Comparison of ENCODE assay signal across 9 cellular contexts in genomic region chr17:48011405-48012150, GRCh38. TPM values are rescaled to one million over a fixed set of nuclear protein-coding genes. Genes with fewer than 3 reads are reported as not detected.
DNase-seq lines count a peak whose midpoint lies in the region; ATAC-seq and TF ChIP-seq lines count a peak whose summit lies in the region.
"Had no signal": no experiment of that assay in that cellular context is flagged by ENCODE, and none has a peak within 500 bp of the region (broad histone marks: within the 10 kb centered on the region; RNA-seq: fewer than 3 reads in every experiment).

No MANE protein-coding gene starts in this region.

- H3K9ac ChIP-seq in fibroblast of lung (ENCODE audit: insufficient read depth, low read length) (no peak overlapping the region), parathyroid adenoma (no peak overlapping the region)

- POLR2A ChIA-PET in activated CD4-positive, alpha-beta memory T cell treated with anti-CD3 and anti-CD28 coated beads for 36 hours (lab: Charles Lee): no interaction called here

- H3K27me3 Mint-ChIP-seq in activated CD4-positive, alpha-beta memory T cell treated with anti-CD3 and anti-CD28 coated beads for 36 hours: peaks cover 45% of the 10 kb centered on the region

- peak overlapping the region; percentile 67 for H3K4me2 ChIP-seq in fibroblast of lung (ENCODE audit: extremely low read depth, insufficient read depth, low read length)
- H3K4me2 ChIP-seq in parathyroid adenoma (ENCODE audit: low read length): peak overlapping the region; percentile 64

- peaks cover 14% of the 10 kb centered on the region for H3K27me3 ChIP-seq in fibroblast of lung (ENCODE audit: control insufficient read depth, insufficient read depth, low read length)
- no peaks in the 10 kb centered on the region for H3K27me3 ChIP-seq in parathyroid adenoma (ENCODE audit: control insufficient read depth, insufficient read depth, low read length)

- H2AFZ ChIP-seq in fibroblast of lung (ENCODE audit: low read length) (peak overlapping the region; percentile 33), parathyroid adenoma (peak overlapping the region; percentile 92)

- H3K4me1 Mint-ChIP-seq in activated CD4-positive, alpha-beta memory T cell treated with anti-CD3 and anti-CD28 coated beads for 36 hours (ENCODE audit: low read depth): peaks cover 13% of the 10 kb centered on the region

- H3K36me3 ChIP-seq in fibroblast of lung (ENCODE audit: control insufficient read depth, insufficient read depth, low read length) (no peaks in the 10 kb centered on the region), parathyroid adenoma (ENCODE audit: control insufficient read depth, insufficient read depth, low read length) (no peaks in the 10 kb centered on the region)
- H3K36me3 ChIP-seq: neutrophil had no signal

- peak overlapping the region; percentile 66 for H3K4me3 Mint-ChIP-seq in activated CD4-positive, alpha-beta memory T cell treated with anti-CD3 and anti-CD28 coated beads for 36 hours

- H4K20me1 ChIP-seq in fibroblast of lung (ENCODE audit: control insufficient read depth, extremely low read depth, insufficient read depth, low read length): no peaks in the 10 kb centered on the region

- peak overlapping the region; percentile 1 to 55 (median 40) for H3K4me3 ChIP-seq in fibroblast of lung (replicated peaks in 1 of 4; ENCODE audit: control extremely low read depth in 1 of 4, insufficient read depth in 1 of 4, low read depth in 3 of 4, low read length in 4 of 4)
- H3K4me3 ChIP-seq in parathyroid adenoma (ENCODE audit: low read depth, low read length): no peak overlapping the region

- no peaks in the 10 kb centered on the region for H3K9me3 Mint-ChIP-seq in activated CD4-positive, alpha-beta memory T cell treated with anti-CD3 and anti-CD28 coated beads for 36 hours

- H3K36me3 Mint-ChIP-seq in activated CD4-positive, alpha-beta memory T cell treated with anti-CD3 and anti-CD28 coated beads for 36 hours: no peaks in the 10 kb centered on the region

- TF ChIP-seq CTCF in AG09319 (IDR thresholded peaks at IDR 0.05; ENCODE audit: low read depth, low read length) (peak; percentile 45), fibroblast of lung (conservative IDR thresholded peaks at IDR 0.05 in 1 of 2, IDR thresholded peaks at IDR 0.05 in 1 of 2; ENCODE audit: low read depth in 1 of 2, low read length in 2 of 2) (peak; percentile 48 to 65), parathyroid adenoma (IDR thresholded peaks at IDR 0.05) (peak; percentile 41)

- H3K27ac Mint-ChIP-seq in activated CD4-positive, alpha-beta memory T cell treated with anti-CD3 and anti-CD28 coated beads for 36 hours: no peak overlapping the region

- no peak for ATAC-seq in GM21786 (IDR thresholded peaks at IDR 0.05; ENCODE audit: unreplicated experiment)

- H3K9me3 ChIP-seq in fibroblast of lung (ENCODE audit: control insufficient read depth, insufficient read depth, low read depth, low read length) (no peaks in the 10 kb centered on the region), parathyroid adenoma (ENCODE audit: control insufficient read depth, low read length) (no peaks in the 10 kb centered on the region)
- H3K9me3 ChIP-seq: neutrophil had no signal

- no peaks in the 10 kb centered on the region for H3K4me1 ChIP-seq in fibroblast of lung (ENCODE audit: control insufficient read depth, extremely low read depth, insufficient read depth, low read length)
- H3K4me1 ChIP-seq in parathyroid adenoma: peaks cover 19% of the 10 kb centered on the region

- DNase-seq in AG09319 (ENCODE audit: extremely low read depth, low read depth) (no peak), H4 (ENCODE audit: low spot score) (peak; percentile 64), NCI-H526 (lab: John Stamatoyannopoulos, UW) (peak; percentile 58 to 73), fibroblast of lung (ENCODE audit: low read depth in 2 of 2) (peak; percentile 33 to 35), superior temporal gyrus (ENCODE audit: extremely low spot score) (no peak)
- peak; percentile 67 for DNase-seq in activated CD4-positive, alpha-beta memory T cell treated with anti-CD3 and anti-CD28 coated beads for 36 hours

- H3K79me2 ChIP-seq in fibroblast of lung (ENCODE audit: control insufficient read depth, insufficient read depth, low read length) (no peaks in the 10 kb centered on the region), parathyroid adenoma (no peaks in the 10 kb centered on the region)

- intact Hi-C loops in activated CD4-positive, alpha-beta memory T cell treated with anti-CD3 and anti-CD28 coated beads for 36 hours (cut with micrococcal nuclease): no loop called here

- CTCF ChIA-PET in activated CD4-positive, alpha-beta memory T cell treated with anti-CD3 and anti-CD28 coated beads for 36 hours (lab: Charles Lee): interaction anchor here (0.6 to 3.0 kb wide), 15 partner anchors 9 to 607 kb away, joined by 3 to 16 read pairs (median 6); partner anchors contain the start of gene CDK5RAP3

- H3K27ac ChIP-seq in fibroblast of lung (ENCODE audit: insufficient read depth, low read length) (no peak overlapping the region), parathyroid adenoma (no peak overlapping the region)
- H3K27ac ChIP-seq: neutrophil had no signal

RNA-seq across cellular contexts. Expression of gene COPZ2, which starts 26.0 kb away (rescaled TPM):
- 16.9 and 17.4 TPM in 2 replicates for total RNA-seq in H4 (2014; rRNA removed; shearing (Covaris generic))
- total RNA-seq in activated CD4-positive, alpha-beta memory T cell treated with anti-CD3 and anti-CD28 coated beads for 36 hours: 1 to 10 TPM; 4.9 to 6.2 TPM
- total RNA-seq in fibroblast of lung: 49.8 and 63.1 TPM in 2 replicates
- polyA plus RNA-seq in fibroblast of lung: 97.9 and 104 TPM in 2 replicates
- polyA plus RNA-seq in fibroblast of lung (2012): 130 and 148 TPM in 2 replicates
- 61.9 and 91.5 TPM in 2 replicates for polyA minus RNA-seq in fibroblast of lung (ENCODE audit: low replicate concordance)

RNA-seq across cellular contexts. Expression of gene NFE2L1, which starts 36.6 kb away (rescaled TPM):
- total RNA-seq in H4 (2014; rRNA removed; shearing (Covaris generic)): 36.7 and 50.5 TPM in 2 replicates
- total RNA-seq in activated CD4-positive, alpha-beta memory T cell treated with anti-CD3 and anti-CD28 coated beads for 36 hours: 10 to 100 TPM; 82.4 to 84.1 TPM
- 90.4 and 162 TPM in 2 replicates for total RNA-seq in fibroblast of lung
- 170 and 200 TPM in 2 replicates for polyA plus RNA-seq in fibroblast of lung
- polyA plus RNA-seq in fibroblast of lung (2012): 119 and 162 TPM in 2 replicates
- polyA minus RNA-seq in fibroblast of lung (ENCODE audit: low replicate concordance): 172 and 227 TPM in 2 replicates

RNA-seq across cellular contexts. Expression of gene CDK5RAP3, which starts 40.7 kb away (rescaled TPM):
- total RNA-seq in H4 (2014; rRNA removed; shearing (Covaris generic)): 53.4 and 57.6 TPM in 2 replicates
- 100 to 1,000 TPM; 170 to 183 TPM for total RNA-seq in activated CD4-positive, alpha-beta memory T cell treated with anti-CD3 and anti-CD28 coated beads for 36 hours
- 72.2 and 118 TPM in 2 replicates for total RNA-seq in fibroblast of lung
- polyA plus RNA-seq in fibroblast of lung: 57.1 and 58.1 TPM in 2 replicates
- polyA plus RNA-seq in fibroblast of lung (2012): 76.4 and 78.4 TPM in 2 replicates
- 22.1 and 73.3 TPM in 2 replicates for polyA minus RNA-seq in fibroblast of lung (ENCODE audit: low replicate concordance)

RNA-seq across cellular contexts. Expression of gene PRR15L, which starts 53.9 kb away (rescaled TPM):
- total RNA-seq in H4 (2014; rRNA removed; shearing (Covaris generic)): not detected in 2 replicates
- total RNA-seq in activated CD4-positive, alpha-beta memory T cell treated with anti-CD3 and anti-CD28 coated beads for 36 hours: not detected
- total RNA-seq in fibroblast of lung: not detected in 2 replicates
- not detected in 2 replicates for polyA plus RNA-seq in fibroblast of lung
- 0.07 TPM in 1 of 2 replicates, not detected in the other for polyA plus RNA-seq in fibroblast of lung (2012)
- not detected in 2 replicates for polyA minus RNA-seq in fibroblast of lung (ENCODE audit: low replicate concordance)

Comparison
In these comparisons a context has a peak if more than half of its experiments do, and no peak if none do; other contexts are left out.
1. DNase-seq: peak in H4 (single experiment), NCI-H526 (2 of 2), activated CD4-positive, alpha-beta memory T cell treated with anti-CD3 and anti-CD28 coated beads for 36 hours (single experiment) and fibroblast of lung (2 of 2); none in AG09319 (single experiment) and superior temporal gyrus (single experiment).
2. Peak in every context shown above with its lines, with median percentiles within 50 percentile points of each other: CTCF ChIP-seq.